ENCODE assay signal across 8 cellular contexts in the genomic region with DNA sequence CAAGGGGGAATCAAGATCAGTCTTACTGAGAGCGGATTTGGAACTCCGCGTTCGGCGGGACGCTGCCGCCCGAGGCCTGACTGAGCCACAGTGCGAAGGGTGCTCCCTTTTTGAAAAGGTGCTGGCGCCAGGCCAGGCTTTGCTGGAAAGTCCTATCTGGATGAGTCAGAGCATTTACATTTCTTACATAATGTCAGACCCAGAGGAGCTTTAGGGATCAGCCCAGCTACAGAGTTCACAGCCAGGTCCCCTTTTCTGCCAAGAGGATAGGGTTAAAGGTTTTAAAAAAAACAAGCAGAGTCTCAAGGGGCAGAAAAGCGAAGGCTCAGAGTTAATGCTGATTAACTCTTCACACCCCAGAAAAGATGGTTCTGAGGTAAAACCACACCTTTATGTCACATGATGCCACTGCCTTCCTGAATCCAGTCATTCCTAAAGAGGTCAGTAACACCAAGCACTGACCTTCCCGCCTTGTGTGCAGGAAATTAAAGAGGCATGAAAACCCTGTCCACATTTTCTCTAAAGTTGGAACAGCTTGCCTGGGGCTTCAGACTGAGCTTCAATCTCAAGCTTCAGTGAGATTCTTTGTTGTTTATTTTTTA. TPM values are rescaled to one million over a fixed set of nuclear protein-coding genes. Genes with fewer than 3 reads are reported as not detected.
DNase-seq lines count a peak whose midpoint lies in the region; ATAC-seq and TF ChIP-seq lines count a peak whose summit lies in the region.

No MANE protein-coding gene starts in this region.

- TF ChIP-seq CTCF in GM20000 (IDR thresholded peaks at IDR 0.05; ENCODE audit: extremely low read depth, missing control alignments) (no peak), right atrium auricular region (IDR thresholded peaks at IDR 0.05) (no peak)

- peak; percentile 57 for ATAC-seq in activated naive CD8-positive, alpha-beta T cell treated with anti-CD3 and anti-CD28 coated beads, Interleukin-2, amount 50 U/mL, for 24 hours
- ATAC-seq in HG03196 (IDR thresholded peaks at IDR 0.05; ENCODE audit: unreplicated experiment), result no peak

- peak overlapping the region in 3 of 7 donors; percentile 11 to 88 (median 83) for H3K4me3 Mint-ChIP-seq in CD8-positive, alpha-beta memory T cell
- H3K4me3 Mint-ChIP-seq in activated naive CD8-positive, alpha-beta T cell treated with anti-CD3 and anti-CD28 coated beads, Interleukin-2, amount 50 U/mL, for 24 hours, result peak overlapping the region; percentile 75

- H3K27me3 ChIP-seq in CD8-positive, alpha-beta memory T cell (ENCODE audit: insufficient read depth, low read length, poor library complexity, severe bottlenecking), result no peaks in the 10 kb centered on the region
- peaks cover 22% of the 10 kb centered on the region for H3K27me3 ChIP-seq in HUES48 (ENCODE audit: control insufficient read depth, insufficient read depth, low read length)
- no peaks in the 10 kb centered on the region for H3K27me3 ChIP-seq in right atrium auricular region
- no peaks in the 10 kb centered on the region for H3K27me3 ChIP-seq in rectal smooth muscle tissue (ENCODE audit: control insufficient read depth, insufficient read depth, low read length)

- H3K36me3 ChIP-seq in CD8-positive, alpha-beta memory T cell (ENCODE audit: insufficient read depth, low read length), result no peaks in the 10 kb centered on the region
- H3K36me3 ChIP-seq in HUES48 (ENCODE audit: control insufficient read depth, insufficient read depth, low read length) (no peaks in the 10 kb centered on the region), right atrium auricular region (no peaks in the 10 kb centered on the region), rectal smooth muscle tissue (ENCODE audit: control insufficient read depth, insufficient read depth, low read length) (no peaks in the 10 kb centered on the region)

- H3K9ac ChIP-seq in HUES48 (ENCODE audit: low read depth, low read length) (no peak overlapping the region), rectal smooth muscle tissue (ENCODE audit: low read length) (peak overlapping the region; percentile 68)

- H3K27me3 Mint-ChIP-seq in CD8-positive, alpha-beta memory T cell, result peaks cover 2 to 6% of the 10 kb centered on the region in 2 donors
- H3K27me3 Mint-ChIP-seq in activated naive CD8-positive, alpha-beta T cell treated with anti-CD3 and anti-CD28 coated beads, Interleukin-2, amount 50 U/mL, for 24 hours, result no peaks in the 10 kb centered on the region

- peak overlapping the region in 1 of 8 donors; percentile 87 for H3K27ac Mint-ChIP-seq in CD8-positive, alpha-beta memory T cell
- H3K27ac Mint-ChIP-seq in activated naive CD8-positive, alpha-beta T cell treated with anti-CD3 and anti-CD28 coated beads, Interleukin-2, amount 50 U/mL, for 24 hours, result peak overlapping the region; percentile 61

- POLR2A ChIA-PET in CD8-positive, alpha-beta memory T cell (lab: Charles Lee), result interaction anchor here (1.3 kb wide), 1 partner anchor 488 kb away, joined by 4 read pairs; no protein-coding TSS in a partner anchor

- peaks cover 0 to 3% (median 0%) of the 10 kb centered on the region in 3 donors for H3K36me3 Mint-ChIP-seq in CD8-positive, alpha-beta memory T cell
- no peaks in the 10 kb centered on the region for H3K36me3 Mint-ChIP-seq in activated naive CD8-positive, alpha-beta T cell treated with anti-CD3 and anti-CD28 coated beads, Interleukin-2, amount 50 U/mL, for 24 hours (ENCODE audit: low read depth)

- H3K4me1 ChIP-seq in CD8-positive, alpha-beta memory T cell (ENCODE audit: insufficient read depth, low read length), result peaks cover 17% of the 10 kb centered on the region
- H3K4me1 ChIP-seq in HUES48 (ENCODE audit: control insufficient read depth, insufficient read depth, low read length) (peaks cover 8% of the 10 kb centered on the region; the same call in 1 of the 2 replicates), right atrium auricular region (peaks cover 0 to 35% of the 10 kb centered on the region in 2 donors), rectal smooth muscle tissue (ENCODE audit: control insufficient read depth, insufficient read depth, low read length) (peaks cover 8% of the 10 kb centered on the region)

- no peaks in the 10 kb centered on the region for H3K9me3 Mint-ChIP-seq in CD8-positive, alpha-beta memory T cell
- no peaks in the 10 kb centered on the region for H3K9me3 Mint-ChIP-seq in activated naive CD8-positive, alpha-beta T cell treated with anti-CD3 and anti-CD28 coated beads, Interleukin-2, amount 50 U/mL, for 24 hours

- no peaks in the 10 kb centered on the region for H3K9me3 ChIP-seq in CD8-positive, alpha-beta memory T cell (ENCODE audit: low read length)
- H3K9me3 ChIP-seq in HUES48 (ENCODE audit: control insufficient read depth, insufficient read depth, low read length) (no peaks in the 10 kb centered on the region), right atrium auricular region (no peaks in the 10 kb centered on the region)

- peaks cover 25 to 35% (median 30%) of the 10 kb centered on the region in 3 donors for H3K4me1 Mint-ChIP-seq in CD8-positive, alpha-beta memory T cell
- peaks cover 41% of the 10 kb centered on the region for H3K4me1 Mint-ChIP-seq in activated naive CD8-positive, alpha-beta T cell treated with anti-CD3 and anti-CD28 coated beads, Interleukin-2, amount 50 U/mL, for 24 hours

- peak in 2 of 5 donors; percentile 8 to 51 for DNase-seq in CD8-positive, alpha-beta memory T cell
- peak; percentile 63 for DNase-seq in GM20000 (ENCODE audit: low spot score)
- peak; percentile 33 for DNase-seq in SIG-M5 (lab: John Stamatoyannopoulos, UW)
- peak; percentile 76 for DNase-seq in activated naive CD8-positive, alpha-beta T cell treated with anti-CD3 and anti-CD28 coated beads, Interleukin-2, amount 50 U/mL, for 24 hours
- DNase-seq in right atrium auricular region (ENCODE audit: low spot score), result peak; percentile 95

- peak overlapping the region; percentile 51 for H3K27ac ChIP-seq in CD8-positive, alpha-beta memory T cell (ENCODE audit: low read depth, low read length)
- H3K27ac ChIP-seq in HUES48 (ENCODE audit: low read depth, low read length) (peak overlapping the region; percentile 80), right atrium auricular region (peak overlapping the region; percentile 86 to 88), rectal smooth muscle tissue (ENCODE audit: low read depth, low read length) (peak overlapping the region; percentile 96)

- H3K4me3 ChIP-seq in CD8-positive, alpha-beta memory T cell (ENCODE audit: low read length), result peak overlapping the region; percentile 54
- H3K4me3 ChIP-seq in HUES48 (ENCODE audit: low read depth, low read length) (peak overlapping the region; percentile 58), right atrium auricular region (peak overlapping the region; percentile 10 to 52), rectal smooth muscle tissue (ENCODE audit: low read length) (peak overlapping the region; percentile 76)

- CTCF ChIA-PET in CD8-positive, alpha-beta memory T cell (lab: Charles Lee), result interaction anchor here (0.6 to 4.4 kb wide), 11 partner anchors 9 to 488 kb away, joined by 3 to 70 read pairs (median 5); partner anchors contain the start of gene FBXL14

RNA-seq across cellular contexts. Expression of gene FBXL14, which starts 11.7 kb away (rescaled TPM):
- 10 to 100 TPM; 20.5 to 22.1 TPM for total RNA-seq in CD8-positive, alpha-beta memory T cell
- 30.4 TPM for polyA plus RNA-seq in CD8-positive, alpha-beta memory T cell
- 10 to 100 TPM in 1 of 2 donors, 1 to 10 TPM in 1; 6.3 to 11.3 TPM for total RNA-seq in right atrium auricular region

RNA-seq across cellular contexts. Expression of gene WNT5B, which starts 22.9 kb away (rescaled TPM):
- total RNA-seq in CD8-positive, alpha-beta memory T cell, result not detected
- polyA plus RNA-seq in CD8-positive, alpha-beta memory T cell, result not detected
- total RNA-seq in right atrium auricular region, result 1 to 10 TPM; 1.5 to 3.0 TPM
